16 cellular contexts compared by ENCODE assay signal in the genomic region with DNA sequence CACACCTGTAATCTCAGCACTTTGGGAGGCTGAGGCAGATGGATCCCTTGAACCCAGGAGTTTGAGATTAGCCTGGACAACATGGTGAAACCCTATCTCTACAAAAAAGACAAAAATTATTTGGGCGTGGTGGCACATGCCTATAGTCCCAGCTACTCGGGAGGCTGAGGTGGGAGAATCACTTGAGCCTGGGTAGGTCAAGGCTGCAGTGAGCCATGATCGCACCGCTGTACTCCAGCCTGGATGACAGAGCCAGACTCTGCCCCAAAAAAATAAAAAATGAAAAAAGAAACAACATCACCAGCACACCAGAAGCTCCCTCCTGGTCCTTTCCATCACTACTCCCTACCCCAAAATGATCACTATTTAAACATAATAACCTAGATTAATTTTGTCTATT. TPM values are rescaled to one million over a fixed set of nuclear protein-coding genes. Genes with fewer than 3 reads are reported as not detected.
DNase-seq lines count a peak whose midpoint lies in the region; ATAC-seq and TF ChIP-seq lines count a peak whose summit lies in the region.
"Had no signal": no experiment of that assay in that cellular context is flagged by ENCODE, and none has a peak within 500 bp of the region (broad histone marks: within the 10 kb centered on the region; RNA-seq: fewer than 3 reads in every experiment).

No MANE protein-coding gene starts in this region.

- H3K18ac ChIP-seq in trophoblast cell (ENCODE audit: low read length) = no peak overlapping the region

- H3K23ac ChIP-seq in trophoblast cell (ENCODE audit: low read length) = no peak overlapping the region

- no peak overlapping the region for H4K91ac ChIP-seq in trophoblast cell (ENCODE audit: low read depth, low read length)

- no peaks in the 10 kb centered on the region for H3F3A ChIP-seq in PC-3 (ENCODE audit: low read length, unreplicated experiment)

- H3K27ac Mint-ChIP-seq in activated CD4-positive, alpha-beta T cell treated with anti-CD3 and anti-CD28 coated beads for 36 hours = peak overlapping the region; percentile 37

- WGBS in trophoblast cell (ENCODE audit: extremely low coverage, insufficient coverage, insufficient read length) = no CpG with 5 or more reads among the region's 4 CpGs

- peak overlapping the region; percentile 99 for H3K4ac ChIP-seq in trophoblast cell (ENCODE audit: low read depth, low read length)

- H3K27me3 Mint-ChIP-seq in activated CD4-positive, alpha-beta T cell treated with anti-CD3 and anti-CD28 coated beads for 36 hours = peaks cover 3% of the 10 kb centered on the region

- H2BK5ac ChIP-seq in trophoblast cell (ENCODE audit: low read depth, low read length, poor library complexity) = no peak overlapping the region

- BruUV-seq in PC-3 (replicated peaks; lab: Mats Ljungman, UMichigan) = no TSS peak

- CTCF ChIA-PET in activated CD4-positive, alpha-beta T cell treated with anti-CD3 and anti-CD28 coated beads for 36 hours (lab: Charles Lee) = no interaction called here
- CTCF ChIA-PET in PC-3 (lab: Charles Lee) = no interaction called here

- TF ChIP-seq CTCF in PC-3 (conservative IDR thresholded peaks at IDR 0.05; ENCODE audit: low read depth, low read length) (no peak), dorsolateral prefrontal cortex (IDR thresholded peaks at IDR 0.05 in 54 of 56, conservative IDR thresholded peaks at IDR 0.05 in 2 of 56; ENCODE audit: low read depth in 1 of 56, partially characterized antibody in 56 of 56) (no peak), brain microvascular endothelial cell (IDR thresholded peaks at IDR 0.05; ENCODE audit: low read depth, low read length, missing control alignments) (no peak)

- H3K9me3 Mint-ChIP-seq in activated CD4-positive, alpha-beta T cell treated with anti-CD3 and anti-CD28 coated beads for 36 hours (ENCODE audit: low read depth) = no peaks in the 10 kb centered on the region
- H3K9me3 Mint-ChIP-seq: naive thymus-derived CD8-positive, alpha-beta T cell had no signal

- no peak for DNase-seq in activated CD4-positive, alpha-beta T cell treated with anti-CD3 and anti-CD28 coated beads for 36 hours
- DNase-seq in activated CD4-positive, alpha-beta T cell treated with anti-CD3 and anti-CD28 coated beads, Interleukin-2, amount 50 U/mL, for 4 hours = no peak
- DNase-seq in PC-3 (no peak), dorsolateral prefrontal cortex (no peak), trophoblast cell (no peak), brain microvascular endothelial cell (no peak), KBM-7 (no peak)
- DNase-seq: DMS153; kidney; naive thymus-derived CD8-positive, alpha-beta T cell; NCI-H1417; NCI-H524 treated with DMSO at 0.1 percent for 48 hours; SHP77; stimulated activated CD4-positive, alpha-beta T cell treated with anti-CD3 and anti-CD28 coated beads, Interleukin-12 subunit alpha, Interleukin-12 subunit beta, amount 100 ng/mL, for 4 hours; upper lobe of right lung had no signal

- H4K20me1 ChIP-seq in PC-3 (ENCODE audit: low read length) = peaks cover 50% of the 10 kb centered on the region

- no peaks in the 10 kb centered on the region for H3K27me3 ChIP-seq in PC-3 (ENCODE audit: low read length)
- H3K27me3 ChIP-seq in dorsolateral prefrontal cortex = no peaks in the 10 kb centered on the region
- H3K27me3 ChIP-seq in trophoblast cell (ENCODE audit: insufficient read depth, low read length) = no peaks in the 10 kb centered on the region
- no peaks in the 10 kb centered on the region for H3K27me3 ChIP-seq in brain microvascular endothelial cell (replicated peaks)
- H3K27me3 ChIP-seq: upper lobe of right lung had no signal

- no peak overlapping the region for H3K14ac ChIP-seq in trophoblast cell (ENCODE audit: low read length)

- H3K4me1 Mint-ChIP-seq in activated CD4-positive, alpha-beta T cell treated with anti-CD3 and anti-CD28 coated beads for 36 hours = peaks cover 50% of the 10 kb centered on the region

- peaks cover 15% of the 10 kb centered on the region for H3K79me1 ChIP-seq in trophoblast cell (ENCODE audit: low read length)

- H3K4me3 ChIP-seq in PC-3 (ENCODE audit: low read length) = peak overlapping the region; percentile 93
- peak overlapping the region in 38 of 59 donors; percentile 58 to 99 (median 90) for H3K4me3 ChIP-seq in dorsolateral prefrontal cortex
- no peak overlapping the region for H3K4me3 ChIP-seq in trophoblast cell (ENCODE audit: low read depth, low read length)
- no peak overlapping the region for H3K4me3 ChIP-seq in brain microvascular endothelial cell (ENCODE audit: low read depth, low read length)

- peak overlapping the region; percentile 19 for H3K4me3 Mint-ChIP-seq in activated CD4-positive, alpha-beta T cell treated with anti-CD3 and anti-CD28 coated beads for 36 hours

- POLR2A ChIA-PET in activated CD4-positive, alpha-beta T cell treated with anti-CD3 and anti-CD28 coated beads for 36 hours (lab: Charles Lee) = interaction anchor here (0.7 to 1.1 kb wide), 2 partner anchors 216 to 255 kb away, joined by 3 to 5 read pairs; no protein-coding TSS in a partner anchor
- POLR2A ChIA-PET in PC-3 (lab: Charles Lee; ENCODE audit: unreplicated experiment) = no interaction called here

- no peak overlapping the region for H4K12ac ChIP-seq in trophoblast cell (ENCODE audit: low read depth, low read length)

- peaks cover 25% of the 10 kb centered on the region for H3K36me3 Mint-ChIP-seq in activated CD4-positive, alpha-beta T cell treated with anti-CD3 and anti-CD28 coated beads for 36 hours (ENCODE audit: low read depth)

- H3K4me2 ChIP-seq in PC-3 (ENCODE audit: low read length) (peak overlapping the region; percentile 84), trophoblast cell (ENCODE audit: low read length) (no peak overlapping the region)

- no peak overlapping the region for H2AK5ac ChIP-seq in trophoblast cell (ENCODE audit: low read length)

- H3K27ac ChIP-seq in PC-3 (ENCODE audit: low read length) = peak overlapping the region; percentile 90
- H3K27ac ChIP-seq in dorsolateral prefrontal cortex = peak overlapping the region in 12 of 59 donors; percentile 1 to 99 (median 35)
- no peak overlapping the region for H3K27ac ChIP-seq in trophoblast cell (ENCODE audit: low read depth, low read length)
- no peak overlapping the region for H3K27ac ChIP-seq in brain microvascular endothelial cell
- H3K27ac ChIP-seq: upper lobe of right lung had no signal

- peaks cover 18% of the 10 kb centered on the region for H3K36me3 ChIP-seq in PC-3 (ENCODE audit: low read depth, low read length)
- H3K36me3 ChIP-seq in trophoblast cell (ENCODE audit: control insufficient read depth in 1 of 2, insufficient read depth in 2 of 2, low read length in 2 of 2) = peaks cover 0 to 9% of the 10 kb centered on the region in 2 experiments
- no peaks in the 10 kb centered on the region for H3K36me3 ChIP-seq in brain microvascular endothelial cell (replicated peaks)

- H3K9ac ChIP-seq in PC-3 (ENCODE audit: low read length) = peak overlapping the region; percentile 92
- H3K9ac ChIP-seq in trophoblast cell (ENCODE audit: low read length) = no peak overlapping the region

- H2AFZ ChIP-seq in PC-3 (ENCODE audit: low read length) = no peak overlapping the region
- H2AFZ ChIP-seq in trophoblast cell (ENCODE audit: insufficient read depth, low read length, poor library complexity) = no peak overlapping the region

- no peak overlapping the region for H4K8ac ChIP-seq in trophoblast cell (ENCODE audit: low read depth, low read length)

- H3K79me2 ChIP-seq in PC-3 (ENCODE audit: low read length) (peaks cover 95% of the 10 kb centered on the region), trophoblast cell (ENCODE audit: control insufficient read depth, insufficient read depth, low read length, poor library complexity) (peaks cover 25% of the 10 kb centered on the region)

- in situ Hi-C loops in brain microvascular endothelial cell (cut with HindIII; ENCODE audit: low pct_ligation_motif_present, low sequenced_read_pairs) (no loop called here), KBM-7 (cut with MboI; ENCODE audit: low pct_unique_long_range_greater_than_20kb, low sequenced_read_pairs) (no loop called here)

- ATAC-seq in activated CD4-positive, alpha-beta T cell treated with anti-CD3 and anti-CD28 coated beads for 36 hours = no peak
- ATAC-seq in PC-3 (no peak), GM21737 (IDR thresholded peaks at IDR 0.05; ENCODE audit: unreplicated experiment) (no peak)
- ATAC-seq: naive thymus-derived CD8-positive, alpha-beta T cell; upper lobe of right lung had no signal

- no peak overlapping the region for H2BK120ac ChIP-seq in trophoblast cell (ENCODE audit: insufficient read depth, low read length, poor library complexity)

- H3K4me1 ChIP-seq in PC-3 (ENCODE audit: insufficient read depth, low read length) (peaks cover 40% of the 10 kb centered on the region), trophoblast cell (ENCODE audit: control insufficient read depth in 1 of 2, insufficient read depth in 2 of 2, low read length in 2 of 2) (peaks cover 5% of the 10 kb centered on the region in 2 experiments)
- H3K4me1 ChIP-seq: upper lobe of right lung had no signal

- intact Hi-C loops in activated CD4-positive, alpha-beta T cell treated with anti-CD3 and anti-CD28 coated beads for 36 hours (cut with DNase I, micrococcal nuclease) = no loop called here
- intact Hi-C loops in PC-3 (cut with micrococcal nuclease) (no loop called here), dorsolateral prefrontal cortex (cut with DNase I) (no loop called here)

- no peak overlapping the region for H2BK12ac ChIP-seq in trophoblast cell (ENCODE audit: low read length)

- H3K9me2 ChIP-seq in PC-3 (replicated peaks; ENCODE audit: low read length) = no peaks in the 10 kb centered on the region

- H3K9me3 ChIP-seq in PC-3 (ENCODE audit: low read length) = no peaks in the 10 kb centered on the region
- no peaks in the 10 kb centered on the region for H3K9me3 ChIP-seq in trophoblast cell (ENCODE audit: insufficient read depth, low read depth, low read length)
- H3K9me3 ChIP-seq: upper lobe of right lung had no signal

RNA-seq across cellular contexts. Expression of a gene that starts 2.6 kb away (rescaled TPM):
- 10 to 100 TPM; 55.8 to 72.7 TPM for total RNA-seq in activated CD4-positive, alpha-beta T cell treated with anti-CD3 and anti-CD28 coated beads for 36 hours
- total RNA-seq in PC-3 (2014; rRNA removed) (83.6 and 85.9 TPM in 2 replicates), dorsolateral prefrontal cortex (100 to 1,000 TPM in 96 of 120 experiments, 10 to 100 TPM in 24; 79.5 to 165 (median 110) TPM)
- polyA plus RNA-seq in trophoblast cell (2013) = 72.0 and 72.3 TPM in 2 replicates

RNA-seq across cellular contexts. Expression of a gene that starts 2.9 kb away (rescaled TPM):
- 1 to 10 TPM; 1.1 to 1.3 TPM for total RNA-seq in activated CD4-positive, alpha-beta T cell treated with anti-CD3 and anti-CD28 coated beads for 36 hours
- total RNA-seq in PC-3 (2014; rRNA removed) (14.2 and 14.3 TPM in 2 replicates), dorsolateral prefrontal cortex (10 to 100 TPM; 10.5 to 41.6 (median 21.8) TPM)
- polyA plus RNA-seq in trophoblast cell (2013) = 36.2 and 36.3 TPM in 2 replicates

Comparison
In these comparisons a context has a peak if more than half of its experiments do, and no peak if none do; other contexts are left out.
1. H3K4me3 ChIP-seq: peak in PC-3 (single experiment) and dorsolateral prefrontal cortex (38 of 59); none in trophoblast cell (single experiment) and brain microvascular endothelial cell (single experiment).